In genomic region chr15:30788595-30788994, GRCh38 we compare ENCODE assay signal across 33 cellular contexts.
"Had no signal": no experiment of that assay in that cellular context is flagged by ENCODE, and none has a peak within 500 bp of the region (broad histone marks: within the 10 kb centered on the region; RNA-seq: fewer than 3 reads in every experiment).

No MANE protein-coding gene starts in this region.

- FAIRE-seq: astrocyte, bronchial epithelial cell had no signal

- H3K36me3 ChIP-seq: adrenal gland, ascending aorta, brain microvascular endothelial cell, breast epithelium, cardiac muscle cell had no signal

- DNase-seq: activated effector memory CD4-positive, alpha-beta T cell treated with anti-CD3 and anti-CD28 coated beads, Interleukin-2, amount 50 U/mL, for 16 hours; activated effector memory CD4-positive, alpha-beta T cell treated with Interleukin-2 at 50 U/mL for 16 hours; activated gamma-delta T cell; activated gamma-delta T cell treated with Interleukin-2 at 50 U/mL for 16 hours; activated naive CD4-positive, alpha-beta T cell; activated naive CD4-positive, alpha-beta T cell treated with anti-CD3 and anti-CD28 coated beads for 36 hours; activated naive CD4-positive, alpha-beta T cell treated with anti-CD3 and anti-CD28 coated beads, Interleukin-2, amount 10 ng/mL, durations not matched to agents 7 days and 5 days; activated naive CD4-positive, alpha-beta T cell treated with anti-CD3 and anti-CD28 coated beads, Interleukin-2, amount 50 U/mL, for 16 hours; activated naive CD4-positive, alpha-beta T cell treated with Interleukin-2 at 50 U/mL for 16 hours; activated naive CD8-positive, alpha-beta T cell treated with anti-CD3 and anti-CD28 coated beads for 36 hours; activated naive CD8-positive, alpha-beta T cell treated with anti-CD3 and anti-CD28 coated beads, Interleukin-2, amount 10 ng/mL, durations not matched to agents 7 days and 5 days; activated naive CD8-positive, alpha-beta T cell treated with anti-CD3 and anti-CD28 coated beads, Interleukin-2, amount 50 U/mL, for 24 hours; activated T-cell treated with anti-CD3 and anti-CD28 coated beads, Interleukin-2, amount 50 U/mL, for 24 hours; activated T-cell treated with anti-CD3 and anti-CD28 coated beads, Interleukin-2, amount 50 U/mL, for 4 hours; activated T-cell treated with anti-CD3 and anti-CD28 coated beads, Interleukin-2, amount 50 U/mL, for 48 hours; activated T-cell treated with anti-CD3 and anti-CD28 coated beads, Interleukin-2, amount 50 U/mL, for 72 hours; adrenal gland; amniotic stem cell; amygdala; anterior cingulate cortex; aorta; body of pancreas; brain microvascular endothelial cell; caudate nucleus; central memory CD4-positive, alpha-beta T cell; cerebellar nuclear complex had no signal

- H3K4me1 ChIP-seq: adrenal gland, ascending aorta, breast epithelium had no signal

- ATAC-seq: activated naive CD4-positive, alpha-beta T cell treated with anti-CD3 and anti-CD28 coated beads, Interleukin-2, amount 50 U/mL, for 72 hours; activated naive CD8-positive, alpha-beta T cell treated with anti-CD3 and anti-CD28 coated beads, Interleukin-2, amount 50 U/mL, for 24 hours; activated T-cell treated with anti-CD3 and anti-CD28 coated beads, Interleukin-2, amount 50 U/mL, for 4 hours; activated T-cell treated with anti-CD3 and anti-CD28 coated beads, Interleukin-2, amount 50 U/mL, for 72 hours; activated T-helper 17 cell treated with anti-CD3 and anti-CD28 coated beads, Interleukin-2, amount 50 U/mL, for 72 hours; body of pancreas had no signal

- H3K4me3 ChIP-seq: adrenal gland, ascending aorta, body of pancreas, breast epithelium, cardiac muscle cell had no signal

- H3K27ac ChIP-seq: adrenal gland, ascending aorta, body of pancreas, brain microvascular endothelial cell, breast epithelium, cardiac muscle cell had no signal

- H3K27me3 ChIP-seq: adrenal gland, ascending aorta, body of pancreas, brain microvascular endothelial cell, breast epithelium, cardiac muscle cell had no signal

- H3K9me3 ChIP-seq: adrenal gland, ascending aorta, body of pancreas, breast epithelium had no signal
